20 cellular contexts compared by ENCODE assay signal in genomic region chr6:135811172-135811571, GRCh38. TPM values are rescaled to one million over a fixed set of nuclear protein-coding genes. Genes with fewer than 3 reads are reported as not detected.
A peak's percentile ranks its signal among the peaks of the same experiment; 100 is the strongest.
DNase-seq lines count a peak whose midpoint lies in the region; TF ChIP-seq lines count a peak whose summit lies in the region.
"Had no signal": no experiment of that assay in that cellular context is flagged by ENCODE, and none has a peak within 500 bp of the region (broad histone marks: within the 10 kb centered on the region; RNA-seq: fewer than 3 reads in every experiment).

No MANE protein-coding gene starts in this region.

- peaks cover 20% of the 10 kb centered on the region for H3K4me1 ChIP-seq in left ventricle myocardium inferior
- H3K4me1 ChIP-seq in vagina: no peaks in the 10 kb centered on the region
- H3K4me1 ChIP-seq: HAP-1 had no signal

- no peak for TF ChIP-seq POLR2A in vagina (IDR thresholded peaks at IDR 0.05)

- TF ChIP-seq CTCF in left ventricle myocardium inferior (IDR thresholded peaks at IDR 0.05; ENCODE audit: borderline replicate concordance): no peak
- TF ChIP-seq CTCF in vagina (IDR thresholded peaks at IDR 0.05): no peak

- H3K9me3 ChIP-seq in left ventricle myocardium inferior (replicated peaks) (peaks cover 10% of the 10 kb centered on the region), vagina (no peaks in the 10 kb centered on the region)
- H3K9me3 ChIP-seq: BE2C, HAP-1 had no signal

- H3K36me3 ChIP-seq in left ventricle myocardium inferior: no peaks in the 10 kb centered on the region
- H3K36me3 ChIP-seq in vagina: no peaks in the 10 kb centered on the region
- H3K36me3 ChIP-seq: BE2C, HAP-1 had no signal

- H3K4me3 ChIP-seq in left ventricle myocardium inferior: no peak overlapping the region
- no peak overlapping the region for H3K4me3 ChIP-seq in vagina
- H3K4me3 ChIP-seq: GM12878, GM23248, HAP-1 had no signal

- intact Hi-C loops in left ventricle myocardium inferior (cut with micrococcal nuclease) (no loop called here), cardiac septum (cut with DNase I) (no loop called here), vagina (cut with DNase I) (no loop called here)

- H3K27me3 ChIP-seq in left ventricle myocardium inferior (ENCODE audit: low read depth) (no peaks in the 10 kb centered on the region), vagina (no peaks in the 10 kb centered on the region)
- H3K27me3 ChIP-seq: BE2C had no signal

- peak overlapping the region; percentile 59 for H3K27ac ChIP-seq in left ventricle myocardium inferior (replicated peaks)
- H3K27ac ChIP-seq in vagina: no peak overlapping the region
- H3K27ac ChIP-seq: GM23248 had no signal

- DNase-seq in left ventricle myocardium inferior (no peak), cardiac septum (ENCODE audit: low spot score) (no peak), left kidney (ENCODE audit: low read depth, low spot score) (peak; percentile 24), retina (peak; percentile 20), vagina (ENCODE audit: extremely low spot score in 2 of 2) (no peak), NCI-H748 (lab: John Stamatoyannopoulos, UW; ENCODE audit: unreplicated experiment) (no peak)
- DNase-seq: ACHN; BE2C; C1 segment of cervical spinal cord; CD4-positive, CD25-positive, alpha-beta regulatory T cell; CD8-positive, alpha-beta memory T cell; COR-L47; DMS 273 treated with DMSO at 0.1 percent for 48 hours; DMS53; DND-41; EL; GM23248 had no signal

RNA-seq across cellular contexts. Expression of gene PDE7B, which starts 40.3 kb away (rescaled TPM):
- total RNA-seq in left ventricle myocardium inferior: 12.6 TPM
- total RNA-seq in cardiac septum: 4.4 TPM
- total RNA-seq in vagina: 6.9 TPM
- total RNA-seq: G401, GM12878 had no signal

Comparison
In these comparisons a context has a peak if more than half of its experiments do, and no peak if none do; other contexts are left out.
1. DNase-seq: peak in left kidney (single experiment) and retina (single experiment); none in left ventricle myocardium inferior (single experiment), cardiac septum (single experiment), vagina (0 of 2) and NCI-H748 (single experiment).